ENCODE assay signal across 13 cellular contexts in genomic region chr14:51293149-51293925, GRCh38. TPM values are rescaled to one million over a fixed set of nuclear protein-coding genes. Genes with fewer than 3 reads are reported as not detected.
A peak's percentile ranks its signal among the peaks of the same experiment; 100 is the strongest.
DNase-seq lines count a peak whose midpoint lies in the region; ATAC-seq and TF ChIP-seq lines count a peak whose summit lies in the region.
"Had no signal": no experiment of that assay in that cellular context is flagged by ENCODE, and none has a peak within 500 bp of the region (broad histone marks: within the 10 kb centered on the region; RNA-seq: fewer than 3 reads in every experiment).

No MANE protein-coding gene starts in this region.

- no peak for TF ChIP-seq POLR2A in adrenal gland (IDR thresholded peaks at IDR 0.05)

- TF ChIP-seq CTCF in adrenal gland (IDR thresholded peaks at IDR 0.05) = no peak

- DNase-seq in AG08395 (ENCODE audit: low spot score) (peak; percentile 26), adrenal gland (peak; percentile 18 to 56 (median 29)), foreskin melanocyte (peak; percentile 58), posterior vena cava (ENCODE audit: low spot score) (peak; percentile 84), HEK293T (ENCODE audit: extremely low spot score) (no peak), HCEC 1CT (no peak), NCI-H1417 (lab: John Stamatoyannopoulos, UW) (no peak)
- DNase-seq: activated CD4-positive, alpha-beta T cell treated with anti-CD3 and anti-CD28 coated beads, Interleukin-2, amount 50 U/mL, for 1 hour; activated naive CD4-positive, alpha-beta T cell treated with anti-CD3 and anti-CD28 coated beads, Interleukin-2, amount 10 ng/mL, durations not matched to agents 7 days and 5 days; NCI-H1417 treated with DMSO at 0.1 percent for 48 hours; nephron progenitor cell; stimulated activated CD4-positive, alpha-beta T cell treated with anti-CD3 and anti-CD28 coated beads, Interleukin-2, amount 100 ng/mL, for 48 hours had no signal

- no peaks in the 10 kb centered on the region for H3K36me3 ChIP-seq in adrenal gland (replicated peaks in 1 of 2)

- H3K27me3 ChIP-seq in adrenal gland = no peaks in the 10 kb centered on the region

- POLR2A ChIA-PET in HEK293T (lab: Yijun Ruan, JAX) = no interaction called here

- ATAC-seq in HG02588 (IDR thresholded peaks at IDR 0.05; ENCODE audit: unreplicated experiment) = no peak

- H3K9me3 ChIP-seq in adrenal gland (replicated peaks in 1 of 3) = no peaks in the 10 kb centered on the region

- no peak overlapping the region for H3K4me3 ChIP-seq in adrenal gland

- intact Hi-C loops in adrenal gland (cut with DNase I) = no loop called here
- intact Hi-C loops in posterior vena cava (cut with DNase I) = no loop called here

- CTCF ChIA-PET in HEK293T (lab: Yijun Ruan, JAX) = no interaction called here

- peak overlapping the region in 1 of 5 donors; percentile 1 for H3K27ac ChIP-seq in adrenal gland

- H3K4me1 ChIP-seq in adrenal gland (replicated peaks in 1 of 2) = peaks cover 4 to 11% of the 10 kb centered on the region in 2 donors

- 33 to 41% (median 40%) methylated on average over 6 to 7 of the region's 7 CpGs for WGBS in adrenal gland, 4 donors

TF ChIP-seq in HEK293T, 16 proteins besides CTCF, POLR2A, EP300 and RAD21:
- TF ChIP-seq FOXA1 (IDR thresholded peaks at IDR 0.05) = no peak
- no peak for TF ChIP-seq PKNOX1 (IDR thresholded peaks at IDR 0.05)
- TF ChIP-seq CTBP1 (IDR thresholded peaks at IDR 0.05; ENCODE audit: borderline replicate concordance) = no peak
- TF ChIP-seq ZNF384 (IDR thresholded peaks at IDR 0.05) = no peak
- TF ChIP-seq FOXM1 (IDR thresholded peaks at IDR 0.05; ENCODE audit: borderline replicate concordance) = no peak
- no peak for TF ChIP-seq SP1 (IDR thresholded peaks at IDR 0.05)
- TF ChIP-seq ARNT (IDR thresholded peaks at IDR 0.05) = no peak
- TF ChIP-seq L3MBTL2 (conservative IDR thresholded peaks at IDR 0.05) = no peak
- TF ChIP-seq ELF4 (IDR thresholded peaks at IDR 0.05) = no peak
- no peak for TF ChIP-seq TARDBP (IDR thresholded peaks at IDR 0.05)
- no peak for TF ChIP-seq LEF1 (IDR thresholded peaks at IDR 0.05; ENCODE audit: borderline replicate concordance)
- TF ChIP-seq SUZ12 (IDR thresholded peaks at IDR 0.05) = no peak
- TF ChIP-seq BHLHE40 (IDR thresholded peaks at IDR 0.05; ENCODE audit: borderline replicate concordance) = no peak
- no peak for TF ChIP-seq FOXK2 (IDR thresholded peaks at IDR 0.05)
- TF ChIP-seq NFRKB (IDR thresholded peaks at IDR 0.05) = no peak
- TF ChIP-seq HDGF (IDR thresholded peaks at IDR 0.05; ENCODE audit: borderline replicate concordance) = no peak

RNA-seq across cellular contexts. Expression of gene TMX1, which starts 53.3 kb away (rescaled TPM):
- 10 to 100 TPM; 17.0 to 43.1 (median 32.8) TPM for total RNA-seq in adrenal gland
- 10 to 100 TPM in 1 of 3 donors, 1 to 10 TPM in 2; 4.2 to 30.2 (median 5.5) TPM for polyA plus RNA-seq in adrenal gland
- total RNA-seq in posterior vena cava = 10 to 100 TPM; 22.4 to 26.0 TPM

Comparison
In these comparisons a context has a peak if more than half of its experiments do, and no peak if none do; other contexts are left out.
1. DNase-seq: peak in AG08395 (single experiment), adrenal gland (7 of 7), foreskin melanocyte (single experiment) and posterior vena cava (single experiment); none in HEK293T (single experiment), HCEC 1CT (single experiment) and NCI-H1417 (0 of 3).